In the genomic region with DNA sequence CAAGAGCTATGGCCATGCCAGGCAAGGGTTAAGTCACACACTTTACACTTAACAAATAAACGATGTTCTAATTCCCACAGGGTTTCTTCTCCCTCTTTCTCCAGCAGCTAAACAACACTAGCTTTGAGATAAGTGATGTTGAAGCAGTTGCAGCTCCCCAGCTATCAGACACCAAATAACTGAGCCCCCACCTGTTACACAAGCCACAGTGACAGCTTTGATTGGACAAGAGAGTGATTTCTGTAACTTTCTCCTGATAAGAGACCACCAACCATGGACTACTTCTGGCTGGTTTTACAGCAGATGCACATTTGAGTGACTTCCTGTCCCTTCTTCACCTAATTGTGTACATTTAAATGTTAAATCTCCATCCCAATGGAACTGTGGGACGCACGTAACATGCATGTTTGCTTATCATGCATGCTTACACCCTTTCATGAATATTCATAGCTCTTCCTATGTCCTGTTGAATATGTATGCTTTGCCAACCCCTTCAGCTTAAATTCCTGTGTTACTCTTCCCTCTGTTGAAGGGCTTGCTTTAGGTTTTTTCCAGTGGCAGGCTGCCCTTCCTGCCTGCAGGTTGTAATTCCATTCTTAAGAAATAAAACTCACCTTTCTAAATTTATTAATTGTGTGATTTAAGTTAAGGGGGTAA, we compare ENCODE assay signal across 23 cellular contexts. TPM values are rescaled to one million over a fixed set of nuclear protein-coding genes. Genes with fewer than 3 reads are reported as not detected.
DNase-seq lines count a peak whose midpoint lies in the region; ATAC-seq, FAIRE-seq and TF ChIP-seq lines count a peak whose summit lies in the region.
"Had no signal": no experiment of that assay in that cellular context is flagged by ENCODE, and none has a peak within 500 bp of the region (broad histone marks: within the 10 kb centered on the region; RNA-seq: fewer than 3 reads in every experiment).

No MANE protein-coding gene starts in this region.

- no peak for TF ChIP-seq EP300 in H1 (IDR thresholded peaks at IDR 0.05; ENCODE audit: borderline replicate concordance in 1 of 2, low read depth in 2 of 2, low read length in 2 of 2)

- H3K9ac ChIP-seq in HUES64 (ENCODE audit: low read depth, low read length) (no peak overlapping the region), H1 (replicated peaks in 1 of 4; ENCODE audit: extremely low read depth in 1 of 4, low read depth in 3 of 4, low read length in 3 of 4) (no peak overlapping the region; a peak in 1 of 7 replicates), kidney (ENCODE audit: low read length in 2 of 2) (no peak overlapping the region)

- no peak for TF ChIP-seq CTCF in GM23338 (conservative IDR thresholded peaks at IDR 0.05; ENCODE audit: low read depth in 2 of 2)
- TF ChIP-seq CTCF in H1 (IDR thresholded peaks at IDR 0.05; ENCODE audit: control extremely low read depth in 1 of 3, insufficient read depth in 1 of 3, low read depth in 1 of 3, low read length in 3 of 3), result no peak
- no peak for TF ChIP-seq CTCF in nephron progenitor cell (IDR thresholded peaks at IDR 0.05)
- no peak for TF ChIP-seq CTCF in right lobe of liver (IDR thresholded peaks at IDR 0.05)
- no peak for TF ChIP-seq CTCF in kidney (IDR thresholded peaks at IDR 0.05; ENCODE audit: borderline replicate concordance, extremely low read depth, insufficient read depth)

- H3K36me3 ChIP-seq in GM23338 (ENCODE audit: insufficient read depth), result peaks cover 9% of the 10 kb centered on the region; the same call in 1 of the 2 replicates
- no peaks in the 10 kb centered on the region for H3K36me3 ChIP-seq in HUES64 (ENCODE audit: insufficient read depth, low read length)
- peaks cover 0 to 4% (median 0%) of the 10 kb centered on the region in 4 experiments; a peak in 1 of 8 replicates for H3K36me3 ChIP-seq in H1 (ENCODE audit: control insufficient read depth in 2 of 4, insufficient read depth in 4 of 4, low read length in 3 of 4)
- no peaks in the 10 kb centered on the region for H3K36me3 ChIP-seq in right lobe of liver
- no peaks in the 10 kb centered on the region for H3K36me3 ChIP-seq in kidney (ENCODE audit: control insufficient read depth in 1 of 2, insufficient read depth in 2 of 2, low read length in 2 of 2)
- H3K36me3 ChIP-seq: BE2C had no signal

- no peak overlapping the region for H4K8ac ChIP-seq in H1 (ENCODE audit: extremely low read depth, insufficient read depth, low read length)

- H4K91ac ChIP-seq in H1 (replicated peaks; ENCODE audit: insufficient read length, low read length), result peak overlapping the region; percentile 34

- H3K4me3 ChIP-seq in GM23338 (no peak overlapping the region), HUES64 (ENCODE audit: low read length) (no peak overlapping the region), H1 (ENCODE audit: extremely low read depth in 1 of 4, insufficient read depth in 2 of 4, low read depth in 3 of 4, low read length in 4 of 4) (no peak overlapping the region; a peak in 2 of 8 replicates), right lobe of liver (no peak overlapping the region), kidney (ENCODE audit: low read length in 2 of 2) (no peak overlapping the region)
- H3K4me3 ChIP-seq: A549 had no signal

- peak overlapping the region; percentile 30; the same call in 1 of the 2 replicates for H3K27ac ChIP-seq in GM23338 (ENCODE audit: low read depth)
- H3K27ac ChIP-seq in HUES64 (ENCODE audit: low read depth, low read length), result 0 out of 2 replicates have a peak overlapping the region, but pooled peaks have one; percentile 39
- H3K27ac ChIP-seq in H1 (ENCODE audit: low read depth, low read length), result no peak overlapping the region
- H3K27ac ChIP-seq in right lobe of liver, result no peak overlapping the region
- no peak overlapping the region for H3K27ac ChIP-seq in kidney (ENCODE audit: low read depth in 2 of 2, low read length in 2 of 2)
- H3K27ac ChIP-seq: A549, C4-2B had no signal

- H2BK12ac ChIP-seq in H1 (ENCODE audit: low read depth, low read length), result 0 out of 2 replicates have a peak overlapping the region, but pooled peaks have one; percentile 19

- H3K36me3 Mint-ChIP-seq in GM23338 (ENCODE audit: low read depth), result peaks cover 43% of the 10 kb centered on the region
- peaks cover 27% of the 10 kb centered on the region for H3K36me3 Mint-ChIP-seq in nephron progenitor cell (ENCODE audit: low read depth)
- H3K36me3 Mint-ChIP-seq: CD8-positive, alpha-beta T cell had no signal

- H2AK5ac ChIP-seq in H1 (ENCODE audit: low read depth, low read length), result no peak overlapping the region

- peak; percentile 65 for FAIRE-seq in H1 (lab: Jason Lieb, UNC)
- FAIRE-seq in kidney (lab: Jason Lieb, UNC), result no peak
- FAIRE-seq: A549, D721Med, H54 had no signal

- DNase-seq in GM23338 (ENCODE audit: low spot score) (peak; percentile 43), H1 (ENCODE audit: low read depth in 1 of 2, low spot score in 2 of 2) (no peak), nephron progenitor cell (no peak), right lobe of liver (no peak), NCI-H774 (lab: John Stamatoyannopoulos, UW) (no peak), kidney (no peak)
- DNase-seq: BE2C; CD8-positive, alpha-beta T cell; COR-L47; DMS153; DMS79 treated with DMSO at 0.1 percent for 48 hours; GDM1; HFFc6; KG1 had no signal

- H3K27ac Mint-ChIP-seq in GM23338 (peak overlapping the region; percentile 51), nephron progenitor cell (peak overlapping the region; percentile 31)
- H3K27ac Mint-ChIP-seq: CD8-positive, alpha-beta T cell; HFFc6; IgD-negative memory B cell had no signal

- H3K27me3 ChIP-seq in GM23338 (ENCODE audit: insufficient read depth), result no peaks in the 10 kb centered on the region
- no peaks in the 10 kb centered on the region for H3K27me3 ChIP-seq in HUES64 (ENCODE audit: insufficient read depth, low read length)
- no peaks in the 10 kb centered on the region for H3K27me3 ChIP-seq in H1 (replicated peaks in 1 of 4; ENCODE audit: control insufficient read depth in 3 of 4, extremely low read depth in 1 of 4, insufficient read depth in 3 of 4, low read length in 3 of 4)
- H3K27me3 ChIP-seq in right lobe of liver, result no peaks in the 10 kb centered on the region

- H3K18ac ChIP-seq in H1 (ENCODE audit: extremely low read depth, low read length), result no peak overlapping the region

- no peak overlapping the region for H3K4ac ChIP-seq in H1 (replicated peaks; ENCODE audit: insufficient read length, low read depth, low read length)

- H3K56ac ChIP-seq in H1 (replicated peaks; ENCODE audit: insufficient read length, low read depth, low read length), result no peak overlapping the region

- H2BK5ac ChIP-seq in H1 (ENCODE audit: low read depth, low read length), result peak overlapping the region; percentile 5; the same call in 1 of the 2 replicates

- H3K4me3 Mint-ChIP-seq in GM23338 (no peak overlapping the region), nephron progenitor cell (no peak overlapping the region)
- H3K4me3 Mint-ChIP-seq: CD8-positive, alpha-beta T cell; HFFc6; IgD-negative memory B cell had no signal

- TF ChIP-seq POLR2A in H1 (IDR thresholded peaks at IDR 0.05; ENCODE audit: control extremely low read depth in 1 of 2, low read depth in 2 of 2, low read length in 2 of 2) (no peak), right lobe of liver (IDR thresholded peaks at IDR 0.05) (no peak)

- no peaks in the 10 kb centered on the region for H3K79me1 ChIP-seq in H1 (ENCODE audit: low read depth, low read length)

- H3K27me3 Mint-ChIP-seq in GM23338 (ENCODE audit: insufficient read depth, low read depth, poor library complexity), result peaks cover 4% of the 10 kb centered on the region
- H3K27me3 Mint-ChIP-seq in nephron progenitor cell (ENCODE audit: low read depth, poor library complexity), result no peaks in the 10 kb centered on the region
- H3K27me3 Mint-ChIP-seq: IgD-negative memory B cell had no signal

- H2BK20ac ChIP-seq in H1 (ENCODE audit: low read length), result 0 out of 2 replicates have a peak overlapping the region, but pooled peaks have one; percentile 69

- no peaks in the 10 kb centered on the region for H3F3A ChIP-seq in GM23338 (replicated peaks; ENCODE audit: low read depth)

- H3K14ac ChIP-seq in H1 (ENCODE audit: insufficient read length), result no peak overlapping the region

- H3K23ac ChIP-seq in H1 (ENCODE audit: insufficient read length), result no peak overlapping the region

- H3K9me3 Mint-ChIP-seq in GM23338, result peaks cover 32% of the 10 kb centered on the region
- peaks cover 48% of the 10 kb centered on the region for H3K9me3 Mint-ChIP-seq in nephron progenitor cell

- TF ChIP-seq RAD21 in H1 (IDR thresholded peaks at IDR 0.05 in 1 of 2, conservative IDR thresholded peaks at IDR 0.05 in 1 of 2; ENCODE audit: low read depth in 2 of 2, low read length in 2 of 2), result no peak

- H3K79me2 ChIP-seq in GM23338 (replicated peaks; ENCODE audit: insufficient read depth) (no peaks in the 10 kb centered on the region), H1 (ENCODE audit: control insufficient read depth in 1 of 2, insufficient read depth in 2 of 2, low read length in 2 of 2) (no peaks in the 10 kb centered on the region)

- CTCF ChIA-PET in H1 (lab: Charles Lee; ENCODE audit: partially characterized antibody), result no interaction called here

- H2BK120ac ChIP-seq in H1 (replicated peaks; ENCODE audit: low read depth, low read length), result peak overlapping the region; percentile 55

- 32% methylated on average over 3 of the region's 3 CpGs for WGBS in HUES64
- WGBS in H1 (ENCODE audit: extremely low coverage in 1 of 2, insufficient coverage in 1 of 2, insufficient read length in 1 of 2, insufficient replicate concordance in 2 of 2, low coverage in 1 of 2, low lambda C conversion rate in 2 of 2, missing lambda C conversion rate in 1 of 2), 2 experiments, result 42% methylated on average over 3 of the region's 3 CpGs; no CpG with 5 or more reads in 1 of the 2 experiments
- 50% methylated on average over 3 of the region's 3 CpGs for WGBS in right lobe of liver (ENCODE audit: insufficient coverage, low coverage, low lambda C conversion rate, missing lambda C conversion rate)

- H3K23me2 ChIP-seq in H1 (ENCODE audit: low read depth, low read length), result no peaks in the 10 kb centered on the region

- ATAC-seq in GM23338 (peak; percentile 76), right lobe of liver (no peak), HG02623 (IDR thresholded peaks at IDR 0.05; ENCODE audit: unreplicated experiment) (no peak)
- ATAC-seq: A549; CD8-positive, alpha-beta T cell had no signal

- H3K4me2 ChIP-seq in GM23338, result no peak overlapping the region; the same call in 1 of the 2 replicates
- peak overlapping the region; percentile 25 to 44; a peak in 2 of 4 replicates for H3K4me2 ChIP-seq in H1 (ENCODE audit: insufficient read depth in 1 of 2, low read depth in 2 of 2, low read length in 2 of 2)
- H3K4me2 ChIP-seq: A549 had no signal

- H4K5ac ChIP-seq in H1 (ENCODE audit: insufficient read length, low read depth, low read length), result no peak overlapping the region

- H3K4me1 Mint-ChIP-seq in GM23338, result peaks cover 19% of the 10 kb centered on the region
- peaks cover 12% of the 10 kb centered on the region for H3K4me1 Mint-ChIP-seq in nephron progenitor cell

- H3K4me1 ChIP-seq in GM23338 (ENCODE audit: insufficient read depth) (peaks cover 15% of the 10 kb centered on the region), HUES64 (ENCODE audit: insufficient read depth, low read length) (peaks cover 13% of the 10 kb centered on the region), H1 (replicated peaks in 1 of 4; ENCODE audit: control insufficient read depth in 3 of 4, insufficient read depth in 4 of 4, low read length in 3 of 4) (peaks cover 2 to 9% (median 5%) of the 10 kb centered on the region in 4 experiments; a peak in 6 of 7 replicates), right lobe of liver (no peaks in the 10 kb centered on the region), kidney (ENCODE audit: control insufficient read depth in 1 of 2, insufficient read depth in 1 of 2, low read depth in 1 of 2, low read length in 2 of 2) (no peaks in the 10 kb centered on the region)
- H3K4me1 ChIP-seq: A549, BE2C had no signal

- POLR2A ChIA-PET in H1 (lab: Charles Lee; ENCODE audit: partially characterized antibody), result interaction anchor here (0.6 to 1.1 kb wide), 3 partner anchors 22 to 264 kb away, joined by 3 read pairs; no protein-coding TSS in a partner anchor

- peaks cover 15% of the 10 kb centered on the region for H3K9me3 ChIP-seq in HUES64 (ENCODE audit: insufficient read depth, low read depth, low read length)
- H3K9me3 ChIP-seq in H1 (ENCODE audit: insufficient read depth in 2 of 2, low read depth in 1 of 2, low read length in 1 of 2), result peaks cover 8 to 10% of the 10 kb centered on the region in 2 experiments; a peak in 2 of 4 replicates
- peaks cover 0 to 3% (median 0%) of the 10 kb centered on the region in 4 donors for H3K9me3 ChIP-seq in right lobe of liver
- no peaks in the 10 kb centered on the region for H3K9me3 ChIP-seq in kidney (ENCODE audit: control insufficient read depth in 1 of 2, low read length in 2 of 2)
- H3K9me3 ChIP-seq: A549, BE2C had no signal

- H2AFZ ChIP-seq in GM23338 (no peak overlapping the region), H1 (ENCODE audit: low read length) (peak overlapping the region; percentile 51; the same call in 1 of the 2 replicates)

- intact Hi-C loops in right lobe of liver (cut with DNase I), result no loop called here
- intact Hi-C loops in kidney (cut with DNase I), result no loop called here

- H4K20me1 ChIP-seq in GM23338 (replicated peaks; ENCODE audit: insufficient read depth), result no peaks in the 10 kb centered on the region
- no peaks in the 10 kb centered on the region for H4K20me1 ChIP-seq in H1 (replicated peaks in 1 of 2; ENCODE audit: control insufficient read depth in 1 of 2, insufficient read depth in 2 of 2, low read length in 2 of 2)

- 0 out of 2 replicates have a peak overlapping the region, but pooled peaks have one; percentile 6 for H2BK15ac ChIP-seq in H1 (ENCODE audit: low read length)

- H3K9me2 ChIP-seq in GM23338 (ENCODE audit: insufficient read depth), result 0 out of 2 replicates have a peak, but pooled peaks cover 6% of the 10 kb centered on the region

RNA-seq across cellular contexts. Expression of gene TNFSF11, which starts 6.1 kb away (rescaled TPM):
- total RNA-seq in GM23338 (2014; rRNA removed; shearing (Covaris generic)), result 9.9 and 16.8 TPM in 2 replicates
- polyA plus RNA-seq in GM23338 (2016; fragmentation: Nextera tagmentation; extraction: Ambion mirVana) (9.2 and 9.9 TPM in 2 replicates), H1 (2011; rRNA removed) (5.2 and 9.3 TPM in 2 replicates), kidney (ENCODE audit: insufficient read depth, low read depth, low replicate concordance) (not detected)
- polyA plus RNA-seq in HUES64 (2013, experiment 1 of 2), result 4.4 TPM
- 2.7 TPM for polyA plus RNA-seq in HUES64 (2013, experiment 2 of 2)
- 11.7 and 12.0 TPM in 2 replicates for total RNA-seq in H1 (2021; fragmentation: NEBNext Ultra II Directional; extraction: Animal tissue kit (Norgen Biotek cat#: 25700))
- 6.4 TPM for polyA plus RNA-seq in H1 (2011; cell fraction: cytosol; rRNA removed)
- polyA plus RNA-seq in H1 (2011; cell fraction: nucleus; rRNA removed), result 3.9 TPM
- polyA plus RNA-seq in H1 (2012, experiment 1 of 2), result 9.9 to 16.0 TPM (median 10.4 TPM) in 4 replicates
- 2.6 TPM for polyA plus RNA-seq in H1 (2012, experiment 2 of 2)
- 7.4 TPM for polyA plus RNA-seq in H1 (2013, experiment 1 of 2)
- polyA plus RNA-seq in H1 (2013, experiment 2 of 2), result 8.1 TPM
- polyA minus RNA-seq in H1 (2011; rRNA and poly(A)+ RNA removed), result 13.2 and 24.0 TPM in 2 replicates
- 6.2 TPM for polyA minus RNA-seq in H1 (2011; cell fraction: cytosol; rRNA and poly(A)+ RNA removed)
- polyA minus RNA-seq in H1 (2011; cell fraction: nucleus; rRNA and poly(A)+ RNA removed), result 8.0 TPM
- total RNA-seq in right lobe of liver (1 to 10 TPM in 1 of 6 experiments, under 1 TPM in 5; 0.15 to 1.5 (median 0.45) TPM), kidney (0.22 TPM)
- total RNA-seq: CD8-positive, alpha-beta T cell; HFFc6; HT-29 had no signal
- polyA plus RNA-seq: A549, AG04450, IgD-negative memory B cell had no signal

Comparison
In these comparisons a context has a peak if more than half of its experiments do, and no peak if none do; other contexts are left out.
1. H3K27ac ChIP-seq: peak in GM23338 (single experiment) and HUES64 (single experiment); none in H1 (single experiment), right lobe of liver (0 of 3) and kidney (0 of 2).